1 cellular context compared by ENCODE assay signal in the genomic region with DNA sequence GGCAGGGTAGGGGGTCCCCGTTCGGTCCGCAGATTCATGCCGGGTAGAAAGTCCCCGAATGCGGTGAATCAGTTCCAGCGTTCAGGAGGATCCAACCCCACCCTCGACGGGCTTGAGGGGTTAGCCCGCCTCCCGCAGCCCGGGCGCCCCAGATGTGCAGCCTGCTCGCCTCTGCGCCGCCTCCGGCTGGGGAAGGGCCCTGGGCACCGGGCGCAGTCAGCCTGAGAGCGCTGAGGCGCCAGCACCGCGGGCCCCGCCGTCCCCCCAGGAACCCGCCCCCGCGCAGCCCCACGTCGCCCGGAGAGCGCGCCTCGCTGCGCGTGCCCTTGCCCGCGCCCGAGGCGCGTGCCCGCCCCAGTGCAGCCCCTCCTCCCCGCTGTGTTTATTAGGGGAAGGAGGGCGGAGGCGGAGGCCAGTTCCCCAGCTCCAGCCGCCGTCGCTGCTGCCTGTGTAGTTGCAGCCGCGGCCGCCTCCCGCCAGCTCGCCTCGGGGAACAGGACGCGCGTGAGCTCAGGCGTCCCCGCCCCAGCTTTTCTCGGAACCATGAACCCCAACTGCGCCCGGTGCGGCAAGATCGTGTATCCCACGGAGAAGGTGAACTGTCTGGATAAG.
TF ChIP-seq lines count a peak whose summit lies in the region.

Gene LASP1 (plus strand): TSS at position 412 of the 612 bp plus-strand sequence. CDS start 132 bp downstream, at position 544.

TF ChIP-seq in HepG2, 621 proteins besides CTCF, POLR2A, EP300 and RAD21 (continued from another document and continues in another):
- TF ChIP-seq, protein P1, sequence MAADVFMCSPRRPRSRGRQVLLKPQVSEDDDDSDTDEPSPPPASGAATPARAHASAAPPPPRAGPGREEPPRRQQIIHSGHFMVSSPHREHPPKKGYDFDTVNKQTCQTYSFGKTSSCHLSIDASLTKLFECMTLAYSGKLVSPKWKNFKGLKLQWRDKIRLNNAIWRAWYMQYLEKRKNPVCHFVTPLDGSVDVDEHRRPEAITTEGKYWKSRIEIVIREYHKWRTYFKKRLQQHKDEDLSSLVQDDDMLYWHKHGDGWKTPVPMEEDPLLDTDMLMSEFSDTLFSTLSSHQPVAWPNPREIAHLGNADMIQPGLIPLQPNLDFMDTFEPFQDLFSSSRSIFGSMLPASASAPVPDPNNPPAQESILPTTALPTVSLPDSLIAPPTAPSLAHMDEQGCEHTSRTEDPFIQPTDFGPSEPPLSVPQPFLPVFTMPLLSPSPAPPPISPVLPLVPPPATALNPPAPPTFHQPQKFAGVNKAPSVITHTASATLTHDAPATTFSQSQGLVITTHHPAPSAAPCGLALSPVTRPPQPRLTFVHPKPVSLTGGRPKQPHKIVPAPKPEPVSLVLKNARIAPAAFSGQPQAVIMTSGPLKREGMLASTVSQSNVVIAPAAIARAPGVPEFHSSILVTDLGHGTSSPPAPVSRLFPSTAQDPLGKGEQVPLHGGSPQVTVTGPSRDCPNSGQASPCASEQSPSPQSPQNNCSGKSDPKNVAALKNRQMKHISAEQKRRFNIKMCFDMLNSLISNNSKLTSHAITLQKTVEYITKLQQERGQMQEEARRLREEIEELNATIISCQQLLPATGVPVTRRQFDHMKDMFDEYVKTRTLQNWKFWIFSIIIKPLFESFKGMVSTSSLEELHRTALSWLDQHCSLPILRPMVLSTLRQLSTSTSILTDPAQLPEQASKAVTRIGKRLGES (CRISPR knock-in tag; IDR thresholded peaks at IDR 0.05; ENCODE audit: borderline replicate concordance) = no peak
- TF ChIP-seq ZNF543 (CRISPR knock-in tag; IDR thresholded peaks at IDR 0.05) = no peak
- TF ChIP-seq, protein P2, sequence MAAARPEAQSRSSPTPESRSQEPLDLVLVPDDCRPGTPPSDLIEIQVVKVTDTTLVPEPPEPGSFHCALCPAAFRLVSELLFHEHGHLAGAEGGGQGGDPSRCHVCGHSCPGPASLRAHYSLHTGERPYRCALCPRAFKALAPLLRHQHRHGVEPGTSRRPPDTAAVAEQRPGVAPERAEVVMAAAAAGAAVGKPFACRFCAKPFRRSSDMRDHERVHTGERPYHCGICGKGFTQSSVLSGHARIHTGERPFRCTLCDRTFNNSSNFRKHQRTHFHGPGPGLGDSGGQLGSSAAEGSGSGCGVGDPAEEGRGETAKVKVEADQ (CRISPR knock-in tag; IDR thresholded peaks at IDR 0.05; ENCODE audit: borderline replicate concordance) = no peak
- peak; percentile 63 for TF ChIP-seq KAT8 (CRISPR knock-in tag; IDR thresholded peaks at IDR 0.05)
- TF ChIP-seq REPIN1 (CRISPR knock-in tag; IDR thresholded peaks at IDR 0.05; ENCODE audit: borderline replicate concordance, low read depth) = peak; percentile 76; the same call in 1 of the 2 replicates
- peak; percentile 26; the same call in 1 of the 2 replicates for TF ChIP-seq THAP9 (CRISPR knock-in tag; IDR thresholded peaks at IDR 0.05; ENCODE audit: borderline replicate concordance)
- peak; percentile 87 for TF ChIP-seq ZFP36L1 (CRISPR knock-in tag; IDR thresholded peaks at IDR 0.05)
- peak; percentile 86; the same call in 1 of the 2 replicates for TF ChIP-seq ZBTB42 (CRISPR knock-in tag; IDR thresholded peaks at IDR 0.05)
- TF ChIP-seq SMAD1 (CRISPR knock-in tag; IDR thresholded peaks at IDR 0.05; ENCODE audit: borderline replicate concordance, low read depth) = 0 out of 2 replicates have a peak, but pooled peaks have one; percentile 70
- TF ChIP-seq PBX3 (CRISPR knock-in tag; IDR thresholded peaks at IDR 0.05; ENCODE audit: borderline replicate concordance) = no peak
- TF ChIP-seq, protein P3, sequence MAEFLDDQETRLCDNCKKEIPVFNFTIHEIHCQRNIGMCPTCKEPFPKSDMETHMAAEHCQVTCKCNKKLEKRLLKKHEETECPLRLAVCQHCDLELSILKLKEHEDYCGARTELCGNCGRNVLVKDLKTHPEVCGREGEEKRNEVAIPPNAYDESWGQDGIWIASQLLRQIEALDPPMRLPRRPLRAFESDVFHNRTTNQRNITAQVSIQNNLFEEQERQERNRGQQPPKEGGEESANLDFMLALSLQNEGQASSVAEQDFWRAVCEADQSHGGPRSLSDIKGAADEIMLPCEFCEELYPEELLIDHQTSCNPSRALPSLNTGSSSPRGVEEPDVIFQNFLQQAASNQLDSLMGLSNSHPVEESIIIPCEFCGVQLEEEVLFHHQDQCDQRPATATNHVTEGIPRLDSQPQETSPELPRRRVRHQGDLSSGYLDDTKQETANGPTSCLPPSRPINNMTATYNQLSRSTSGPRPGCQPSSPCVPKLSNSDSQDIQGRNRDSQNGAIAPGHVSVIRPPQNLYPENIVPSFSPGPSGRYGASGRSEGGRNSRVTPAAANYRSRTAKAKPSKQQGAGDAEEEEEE (CRISPR knock-in tag; IDR thresholded peaks at IDR 0.05; ENCODE audit: borderline replicate concordance) = no peak
- no peak for TF ChIP-seq ATRX (CRISPR knock-in tag; IDR thresholded peaks at IDR 0.05; ENCODE audit: borderline replicate concordance)
- no peak; the same call in 1 of the 2 replicates for TF ChIP-seq TBP (CRISPR knock-in tag; IDR thresholded peaks at IDR 0.05)
- TF ChIP-seq ZNF431 (CRISPR knock-in tag; IDR thresholded peaks at IDR 0.05; ENCODE audit: borderline replicate concordance, low read depth) = no peak; the same call in none of the 2 replicates
- no peak for TF ChIP-seq ZFP82 (CRISPR knock-in tag; IDR thresholded peaks at IDR 0.05; ENCODE audit: borderline replicate concordance)
- no peak for TF ChIP-seq ZNF101 (CRISPR knock-in tag; IDR thresholded peaks at IDR 0.05; ENCODE audit: borderline replicate concordance, low read depth)
- TF ChIP-seq JUND (CRISPR knock-in tag; IDR thresholded peaks at IDR 0.05) = peak; percentile 15
- TF ChIP-seq TOE1 (CRISPR knock-in tag; IDR thresholded peaks at IDR 0.05) = no peak
- peak; percentile 53; the same call in 1 of the 2 replicates for TF ChIP-seq ZNF253 (CRISPR knock-in tag; IDR thresholded peaks at IDR 0.05; ENCODE audit: borderline replicate concordance)
- TF ChIP-seq, protein P4, sequence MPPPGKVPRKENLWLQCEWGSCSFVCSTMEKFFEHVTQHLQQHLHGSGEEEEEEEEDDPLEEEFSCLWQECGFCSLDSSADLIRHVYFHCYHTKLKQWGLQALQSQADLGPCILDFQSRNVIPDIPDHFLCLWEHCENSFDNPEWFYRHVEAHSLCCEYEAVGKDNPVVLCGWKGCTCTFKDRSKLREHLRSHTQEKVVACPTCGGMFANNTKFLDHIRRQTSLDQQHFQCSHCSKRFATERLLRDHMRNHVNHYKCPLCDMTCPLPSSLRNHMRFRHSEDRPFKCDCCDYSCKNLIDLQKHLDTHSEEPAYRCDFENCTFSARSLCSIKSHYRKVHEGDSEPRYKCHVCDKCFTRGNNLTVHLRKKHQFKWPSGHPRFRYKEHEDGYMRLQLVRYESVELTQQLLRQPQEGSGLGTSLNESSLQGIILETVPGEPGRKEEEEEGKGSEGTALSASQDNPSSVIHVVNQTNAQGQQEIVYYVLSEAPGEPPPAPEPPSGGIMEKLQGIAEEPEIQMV (CRISPR knock-in tag; IDR thresholded peaks at IDR 0.05; ENCODE audit: low read depth) = 0 out of 2 replicates have a peak, but pooled peaks have one; percentile 46
- peak; percentile 28; the same call in 1 of the 2 replicates for TF ChIP-seq ZNF558 (CRISPR knock-in tag; IDR thresholded peaks at IDR 0.05; ENCODE audit: borderline replicate concordance)
- 0 out of 2 replicates have a peak, but pooled peaks have one; percentile 6 for TF ChIP-seq KDM4B (CRISPR knock-in tag; IDR thresholded peaks at IDR 0.05)
- TF ChIP-seq GABPB1 (CRISPR knock-in tag; IDR thresholded peaks at IDR 0.05) = peak; percentile 76; the same call in 1 of the 2 replicates
- no peak for TF ChIP-seq KDM3A (CRISPR knock-in tag; IDR thresholded peaks at IDR 0.05; ENCODE audit: low read depth)
- TF ChIP-seq ZNF274 (CRISPR knock-in tag; IDR thresholded peaks at IDR 0.05) = peak; percentile 55; the same call in 1 of the 2 replicates
- no peak for TF ChIP-seq NCOA2 (CRISPR knock-in tag; IDR thresholded peaks at IDR 0.05)
- no peak for TF ChIP-seq ZNF512 (CRISPR knock-in tag; IDR thresholded peaks at IDR 0.05)
- TF ChIP-seq MYNN (CRISPR knock-in tag; IDR thresholded peaks at IDR 0.05; ENCODE audit: low read depth) = no peak
- TF ChIP-seq HMGA1 (CRISPR knock-in tag; conservative IDR thresholded peaks at IDR 0.05) = no peak
- peak; percentile 92; the same call in 1 of the 2 replicates for TF ChIP-seq ZNF607 (CRISPR knock-in tag; IDR thresholded peaks at IDR 0.05; ENCODE audit: borderline replicate concordance)
- no peak for TF ChIP-seq PCBP2 (optimal IDR thresholded peaks at IDR 0.05; ENCODE audit: low read depth, low read length, poor library complexity, severe bottlenecking)
- peak; percentile 83; the same call in 1 of the 2 replicates for TF ChIP-seq CAMTA2 (CRISPR knock-in tag; IDR thresholded peaks at IDR 0.05; ENCODE audit: borderline replicate concordance)
- TF ChIP-seq RARA (CRISPR knock-in tag; IDR thresholded peaks at IDR 0.05) = peak; percentile 56
- TF ChIP-seq SNAPC2 (CRISPR knock-in tag; IDR thresholded peaks at IDR 0.05) = peak; percentile 62; the same call in 1 of the 2 replicates
- peak; percentile 83; the same call in 1 of the 2 replicates for TF ChIP-seq ZNF670 (CRISPR knock-in tag; IDR thresholded peaks at IDR 0.05; ENCODE audit: borderline replicate concordance)
- TF ChIP-seq HOXD1 (CRISPR knock-in tag; IDR thresholded peaks at IDR 0.05) = peak; percentile 85; the same call in 1 of the 2 replicates
- TF ChIP-seq SPEN (CRISPR knock-in tag; IDR thresholded peaks at IDR 0.05; ENCODE audit: low read depth) = 0 out of 2 replicates have a peak, but pooled peaks have one; percentile 18
- TF ChIP-seq ESRRA (CRISPR knock-in tag; IDR thresholded peaks at IDR 0.05; ENCODE audit: low read depth) = peak; percentile 56; the same call in 1 of the 2 replicates
- TF ChIP-seq ZNF746 (CRISPR knock-in tag; IDR thresholded peaks at IDR 0.05) = peak; percentile 53; the same call in 1 of the 2 replicates
- no peak; the same call in 1 of the 2 replicates for TF ChIP-seq HDAC2 (CRISPR knock-in tag; IDR thresholded peaks at IDR 0.05)
- TF ChIP-seq MIER2 (CRISPR knock-in tag; IDR thresholded peaks at IDR 0.05) = peak; percentile 45; the same call in 1 of the 2 replicates
- TF ChIP-seq, protein P5, sequence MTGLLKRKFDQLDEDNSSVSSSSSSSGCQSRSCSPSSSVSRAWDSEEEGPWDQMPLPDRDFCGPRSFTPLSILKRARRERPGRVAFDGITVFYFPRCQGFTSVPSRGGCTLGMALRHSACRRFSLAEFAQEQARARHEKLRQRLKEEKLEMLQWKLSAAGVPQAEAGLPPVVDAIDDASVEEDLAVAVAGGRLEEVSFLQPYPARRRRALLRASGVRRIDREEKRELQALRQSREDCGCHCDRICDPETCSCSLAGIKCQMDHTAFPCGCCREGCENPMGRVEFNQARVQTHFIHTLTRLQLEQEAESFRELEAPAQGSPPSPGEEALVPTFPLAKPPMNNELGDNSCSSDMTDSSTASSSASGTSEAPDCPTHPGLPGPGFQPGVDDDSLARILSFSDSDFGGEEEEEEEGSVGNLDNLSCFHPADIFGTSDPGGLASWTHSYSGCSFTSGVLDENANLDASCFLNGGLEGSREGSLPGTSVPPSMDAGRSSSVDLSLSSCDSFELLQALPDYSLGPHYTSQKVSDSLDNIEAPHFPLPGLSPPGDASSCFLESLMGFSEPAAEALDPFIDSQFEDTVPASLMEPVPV (CRISPR knock-in tag; IDR thresholded peaks at IDR 0.05) = peak; percentile 73
- peak; percentile 94 for TF ChIP-seq NRL (CRISPR knock-in tag; IDR thresholded peaks at IDR 0.05; ENCODE audit: borderline replicate concordance)
- 0 out of 2 replicates have a peak, but pooled peaks have one; percentile 58 for TF ChIP-seq CHCHD3 (CRISPR knock-in tag; IDR thresholded peaks at IDR 0.05)
- no peak for TF ChIP-seq JDP2 (CRISPR knock-in tag; IDR thresholded peaks at IDR 0.05; ENCODE audit: borderline replicate concordance)
- peak; percentile 61; the same call in 1 of the 2 replicates for TF ChIP-seq MAFG (CRISPR knock-in tag; IDR thresholded peaks at IDR 0.05)
- no peak; the same call in 1 of the 2 replicates for TF ChIP-seq NFYB (CRISPR knock-in tag; IDR thresholded peaks at IDR 0.05)
- peak; percentile 43; the same call in 1 of the 2 replicates for TF ChIP-seq CBFB (CRISPR knock-in tag; IDR thresholded peaks at IDR 0.05)
